In the genomic region with DNA sequence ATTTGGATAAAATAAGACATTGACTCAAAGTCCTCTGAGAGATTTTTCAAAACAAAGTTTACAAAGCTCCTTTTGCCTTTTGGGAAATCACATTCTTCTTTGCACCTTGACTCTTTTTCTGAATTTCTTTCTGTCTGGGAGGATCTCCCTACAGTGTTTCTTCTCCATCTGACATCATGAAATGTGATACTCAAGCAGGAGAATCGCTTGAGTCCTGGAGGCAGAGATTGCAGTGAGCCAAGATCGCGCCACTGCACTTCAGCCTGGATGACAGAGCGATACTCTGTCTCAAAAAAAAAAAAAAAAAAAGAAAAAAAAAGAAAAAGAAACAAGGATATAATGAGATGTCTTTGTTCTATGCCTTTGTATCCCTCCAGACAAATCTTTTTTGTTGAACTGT, we compare ENCODE assay signal across 32 cellular contexts. TPM values are rescaled to one million over a fixed set of nuclear protein-coding genes. Genes with fewer than 3 reads are reported as not detected.
"Had no signal": no experiment of that assay in that cellular context is flagged by ENCODE, and none has a peak within 500 bp of the region (broad histone marks: within the 10 kb centered on the region; RNA-seq: fewer than 3 reads in every experiment).

No MANE protein-coding gene starts in this region.

- H3K27me3 ChIP-seq: gastroesophageal sphincter, neutrophil, right lobe of liver, transverse colon, uterus had no signal

- H3K4me1 ChIP-seq: gastroesophageal sphincter, right lobe of liver, transverse colon, uterus had no signal

- H3K9me3 Mint-ChIP-seq: activated CD8-positive, alpha-beta T cell treated with anti-CD3 and anti-CD28 coated beads for 36 hours; T-helper 1 cell treated with Interleukin-12 subunit alpha and Interleukin-12 subunit beta and Interleukin-4 antibody, amounts not matched to agents 30 μg/mL and 1 μg/mL, for 36 hours had no signal

- H3K9me3 ChIP-seq: gastroesophageal sphincter, neutrophil, transverse colon, uterus had no signal

- DNase-seq: activated CD4-positive, alpha-beta T cell treated with anti-CD3 and anti-CD28 coated beads, Interleukin-2, amount 50 U/mL, for 1 hour; activated CD8-positive, alpha-beta T cell treated with anti-CD3 and anti-CD28 coated beads for 36 hours; activated naive CD4-positive, alpha-beta T cell; activated T-cell treated with anti-CD3 and anti-CD28 coated beads, Interleukin-2, amount 50 U/mL, for 72 hours; anterior cingulate cortex; dorsolateral prefrontal cortex; effector memory CD4-positive, alpha-beta T cell; erythroblast; head of caudate nucleus; hippocampal formation; immature natural killer cell; kidney; left colon; natural killer cell; right lobe of liver; stimulated activated CD4-positive, alpha-beta T cell treated with anti-CD3 and anti-CD28 coated beads, Interleukin-2, amount 100 ng/mL, for 48 hours; stimulated activated naive CD4-positive, alpha-beta T cell treated with Interleukin-2 at 50 U/mL for 16 hours; SW 1271; T-helper 9 cell; transverse colon; uterus had no signal

- H3K27ac ChIP-seq: coronary artery, dorsolateral prefrontal cortex, gastroesophageal sphincter, neutrophil, right lobe of liver, transverse colon, uterus had no signal

- FAIRE-seq: bronchial epithelial cell, kidney had no signal

- H3K36me3 Mint-ChIP-seq: activated naive CD8-positive, alpha-beta T cell; immature natural killer cell; memory B cell; natural killer cell had no signal

- H3K27ac Mint-ChIP-seq: activated CD8-positive, alpha-beta T cell treated with anti-CD3 and anti-CD28 coated beads for 36 hours; activated naive CD8-positive, alpha-beta T cell; activated T-cell treated with anti-CD3 and anti-CD28 coated beads, Interleukin-2, amount 50 U/mL, for 72 hours; immature natural killer cell; memory B cell; natural killer cell; progenitor cell of endocrine pancreas; T-helper 1 cell treated with Interleukin-12 subunit alpha and Interleukin-12 subunit beta and Interleukin-4 antibody, amounts not matched to agents 30 μg/mL and 1 μg/mL, for 36 hours had no signal

- H3K4me3 Mint-ChIP-seq: activated CD8-positive, alpha-beta T cell treated with anti-CD3 and anti-CD28 coated beads for 36 hours; activated naive CD8-positive, alpha-beta T cell; activated T-cell treated with anti-CD3 and anti-CD28 coated beads, Interleukin-2, amount 50 U/mL, for 72 hours; immature natural killer cell; memory B cell; natural killer cell; T-helper 1 cell treated with Interleukin-12 subunit alpha and Interleukin-12 subunit beta and Interleukin-4 antibody, amounts not matched to agents 30 μg/mL and 1 μg/mL, for 36 hours had no signal

- H3K4me3 ChIP-seq: coronary artery, dorsolateral prefrontal cortex, gastroesophageal sphincter, right lobe of liver, transverse colon, uterus had no signal

- H3K4me1 Mint-ChIP-seq: immature natural killer cell, memory B cell, natural killer cell had no signal

- H3K36me3 ChIP-seq: gastroesophageal sphincter, neutrophil, right lobe of liver, transverse colon, uterus had no signal

- ATAC-seq: activated CD8-positive, alpha-beta T cell treated with anti-CD3 and anti-CD28 coated beads for 36 hours; activated T-cell treated with anti-CD3 and anti-CD28 coated beads, Interleukin-2, amount 50 U/mL, for 72 hours; gastroesophageal sphincter; left colon; natural killer cell; right lobe of liver had no signal

RNA-seq across cellular contexts. Expression of gene GRIK1, which starts 13.3 kb away (rescaled TPM):
- total RNA-seq: activated CD8-positive, alpha-beta T cell treated with anti-CD3 and anti-CD28 coated beads for 36 hours; activated T-cell treated with anti-CD3 and anti-CD28 coated beads, Interleukin-2, amount 50 U/mL, for 72 hours; bronchial epithelial cell; kidney; mononuclear cell; natural killer cell; osteocyte; renal cortical epithelial cell; right lobe of liver; transverse colon had no signal
- polyA plus RNA-seq: immature natural killer cell had no signal
